ENCODE assay signal across 19 cellular contexts in the genomic region with DNA sequence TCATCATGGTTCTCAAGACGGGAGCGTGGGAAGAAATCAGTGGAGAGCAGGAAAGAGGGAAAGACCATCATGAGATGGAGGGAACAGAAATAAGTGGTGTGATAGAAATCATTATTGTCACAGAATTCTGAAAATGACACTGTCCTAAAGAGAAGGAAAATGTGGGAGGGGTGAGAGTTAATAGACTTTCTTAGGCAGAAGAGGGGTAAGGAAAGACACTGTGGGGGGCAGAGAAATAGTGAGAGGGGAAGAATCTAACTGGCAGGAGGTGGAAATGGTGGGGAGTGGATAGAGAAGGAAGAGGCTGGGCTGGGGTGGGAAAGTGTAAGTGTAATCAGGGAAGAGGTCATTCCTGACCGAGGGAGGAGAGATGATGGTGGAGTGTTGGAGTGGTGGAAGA. TPM values are rescaled to one million over a fixed set of nuclear protein-coding genes. Genes with fewer than 3 reads are reported as not detected.
A peak's percentile ranks its signal among the peaks of the same experiment; 100 is the strongest.
DNase-seq lines count a peak whose midpoint lies in the region; ATAC-seq and TF ChIP-seq lines count a peak whose summit lies in the region.
"Had no signal": no experiment of that assay in that cellular context is flagged by ENCODE, and none has a peak within 500 bp of the region (broad histone marks: within the 10 kb centered on the region; RNA-seq: fewer than 3 reads in every experiment).

No MANE protein-coding gene starts in this region.

- H3K27me3 Mint-ChIP-seq in activated naive CD4-positive, alpha-beta T cell treated with anti-CD3 and anti-CD28 coated beads, Interleukin-2, amount 50 U/mL, for 24 hours = no peaks in the 10 kb centered on the region
- H3K27me3 Mint-ChIP-seq in activated naive CD8-positive, alpha-beta T cell = no peaks in the 10 kb centered on the region
- H3K27me3 Mint-ChIP-seq in naive thymus-derived CD8-positive, alpha-beta T cell = no peaks in the 10 kb centered on the region

- no peaks in the 10 kb centered on the region for H3K36me3 Mint-ChIP-seq in activated naive CD4-positive, alpha-beta T cell treated with anti-CD3 and anti-CD28 coated beads, Interleukin-2, amount 50 U/mL, for 24 hours
- no peaks in the 10 kb centered on the region for H3K36me3 Mint-ChIP-seq in activated naive CD8-positive, alpha-beta T cell
- peaks cover 0 to 6% (median 0%) of the 10 kb centered on the region in 3 donors for H3K36me3 Mint-ChIP-seq in naive thymus-derived CD8-positive, alpha-beta T cell

- H3K9me3 Mint-ChIP-seq in activated naive CD4-positive, alpha-beta T cell treated with anti-CD3 and anti-CD28 coated beads, Interleukin-2, amount 50 U/mL, for 24 hours = no peaks in the 10 kb centered on the region
- H3K9me3 Mint-ChIP-seq in activated naive CD8-positive, alpha-beta T cell (ENCODE audit: low read depth) = no peaks in the 10 kb centered on the region
- H3K9me3 Mint-ChIP-seq in naive thymus-derived CD8-positive, alpha-beta T cell = no peaks in the 10 kb centered on the region

- no peak overlapping the region for H3K4me3 ChIP-seq in tibial artery
- H3K4me3 ChIP-seq in WERI-Rb-1 (ENCODE audit: low read depth, low read length) = no peak overlapping the region
- H3K4me3 ChIP-seq: cardiac muscle cell, gastrocnemius medialis, SK-N-MC, smooth muscle cell had no signal

- no peaks in the 10 kb centered on the region for H3K27me3 ChIP-seq in tibial artery
- no peaks in the 10 kb centered on the region for H3K27me3 ChIP-seq in WERI-Rb-1 (ENCODE audit: insufficient read depth, low read depth, severe bottlenecking)
- H3K27me3 ChIP-seq: cardiac muscle cell, gastrocnemius medialis had no signal

- intact Hi-C loops in tibial artery (cut with DNase I; ENCODE audit: low total_unique reads) = no loop called here

- peaks cover 22% of the 10 kb centered on the region for H3K4me1 Mint-ChIP-seq in activated naive CD4-positive, alpha-beta T cell treated with anti-CD3 and anti-CD28 coated beads, Interleukin-2, amount 50 U/mL, for 24 hours
- peaks cover 36% of the 10 kb centered on the region for H3K4me1 Mint-ChIP-seq in activated naive CD8-positive, alpha-beta T cell (ENCODE audit: low read depth)
- H3K4me1 Mint-ChIP-seq in naive thymus-derived CD8-positive, alpha-beta T cell = peaks cover 19 to 55% (median 45%) of the 10 kb centered on the region in 4 donors

- TF ChIP-seq CTCF in tibial artery (IDR thresholded peaks at IDR 0.05) = no peak
- no peak for TF ChIP-seq CTCF in WERI-Rb-1 (IDR thresholded peaks at IDR 0.05; ENCODE audit: low read depth, low read length)

- H3K4me1 ChIP-seq in tibial artery = peaks cover 0 to 31% (median 14%) of the 10 kb centered on the region in 4 donors

- H3K27ac Mint-ChIP-seq in activated naive CD4-positive, alpha-beta T cell treated with anti-CD3 and anti-CD28 coated beads, Interleukin-2, amount 50 U/mL, for 24 hours = peak overlapping the region; percentile 73
- H3K27ac Mint-ChIP-seq in activated naive CD8-positive, alpha-beta T cell = peak overlapping the region; percentile 70
- peak overlapping the region in 9 of 10 donors; percentile 29 to 90 (median 79) for H3K27ac Mint-ChIP-seq in naive thymus-derived CD8-positive, alpha-beta T cell

- H3K36me3 ChIP-seq in tibial artery = no peaks in the 10 kb centered on the region
- H3K36me3 ChIP-seq in WERI-Rb-1 = peaks cover 6% of the 10 kb centered on the region; the same call in 1 of the 2 replicates
- H3K36me3 ChIP-seq: cardiac muscle cell had no signal

- no peak for DNase-seq in activated naive CD4-positive, alpha-beta T cell treated with Interleukin-2 at 50 U/mL for 16 hours
- DNase-seq in naive thymus-derived CD8-positive, alpha-beta T cell = no peak
- DNase-seq in tibial artery (no peak), WERI-Rb-1 (no peak), cerebellar nuclear complex (lab: John Stamatoyannopoulos, UW) (no peak)
- DNase-seq: activated CD4-positive, alpha-beta T cell treated with anti-CD3 and anti-CD28 coated beads for 48 hours; DND-41; gastrocnemius medialis; mesenchymal stem cell; NCI-H1930; stimulated activated CD4-positive, alpha-beta T cell treated with anti-CD3 and anti-CD28 coated beads, Interleukin-4, amount 100 ng/mL, for 24 hours had no signal

- H3K27ac ChIP-seq in tibial artery = no peak overlapping the region
- no peak overlapping the region for H3K27ac ChIP-seq in WERI-Rb-1
- H3K27ac ChIP-seq: cardiac muscle cell, gastrocnemius medialis, KMS-11, SK-N-MC had no signal

- H3K9me3 ChIP-seq in tibial artery (no peaks in the 10 kb centered on the region), WERI-Rb-1 (ENCODE audit: severe bottlenecking) (no peaks in the 10 kb centered on the region)
- H3K9me3 ChIP-seq: gastrocnemius medialis had no signal

- POLR2A ChIA-PET in naive thymus-derived CD8-positive, alpha-beta T cell (lab: Charles Lee) = interaction anchor here (0.5 kb wide), 1 partner anchor 21 kb away, joined by 6 read pairs; no protein-coding TSS in a partner anchor

- peak overlapping the region; percentile 1 for H3K4me3 Mint-ChIP-seq in activated naive CD4-positive, alpha-beta T cell treated with anti-CD3 and anti-CD28 coated beads, Interleukin-2, amount 50 U/mL, for 24 hours
- H3K4me3 Mint-ChIP-seq in activated naive CD8-positive, alpha-beta T cell = peak overlapping the region; percentile 77
- H3K4me3 Mint-ChIP-seq in naive thymus-derived CD8-positive, alpha-beta T cell = peak overlapping the region; percentile 37 to 89 (median 62)

- ATAC-seq in naive thymus-derived CD8-positive, alpha-beta T cell = no peak
- ATAC-seq in HG03565 (IDR thresholded peaks at IDR 0.05; ENCODE audit: unreplicated experiment) = no peak
- ATAC-seq: esophagus mucosa, gastrocnemius medialis had no signal

RNA-seq across cellular contexts. Expression of a gene that starts 3.2 kb away (rescaled TPM):
- 1 to 10 TPM; 2.5 to 2.7 TPM for total RNA-seq in naive thymus-derived CD8-positive, alpha-beta T cell
- polyA plus RNA-seq in naive thymus-derived CD8-positive, alpha-beta T cell = 1 to 10 TPM in 2 of 3 donors, under 1 TPM in 1; 0.68 to 2.3 (median 1.7) TPM

RNA-seq across cellular contexts. Expression of a gene that starts 3.5 kb away (rescaled TPM):
- 10 to 100 TPM; 38.2 to 39.0 TPM for total RNA-seq in naive thymus-derived CD8-positive, alpha-beta T cell
- 10 to 100 TPM; 16.8 to 34.6 (median 33.7) TPM for polyA plus RNA-seq in naive thymus-derived CD8-positive, alpha-beta T cell

RNA-seq across cellular contexts. Expression of a gene that starts 17.1 kb away (rescaled TPM):
- total RNA-seq in naive thymus-derived CD8-positive, alpha-beta T cell = 10 to 100 TPM; 14.9 to 15.7 TPM
- polyA plus RNA-seq in naive thymus-derived CD8-positive, alpha-beta T cell = 1 to 10 TPM in 1 of 3 donors, under 1 TPM in 2; 0.37 to 1.1 (median 0.82) TPM

RNA-seq across cellular contexts. Expression of a gene that starts 17.6 kb away (rescaled TPM):
- 10 to 100 TPM; 17.1 to 17.8 TPM for total RNA-seq in naive thymus-derived CD8-positive, alpha-beta T cell
- 10 to 100 TPM in 1 of 3 donors, 1 to 10 TPM in 2; 6.2 to 10.4 (median 9.3) TPM for polyA plus RNA-seq in naive thymus-derived CD8-positive, alpha-beta T cell

RNA-seq across cellular contexts. Expression of a gene that starts 33.1 kb away (rescaled TPM):
- total RNA-seq in naive thymus-derived CD8-positive, alpha-beta T cell = 1 to 10 TPM; 1.4 TPM
- under 1 TPM in 2 of 3 donors, not detected in 1; 0.08 to 0.94 TPM for polyA plus RNA-seq in naive thymus-derived CD8-positive, alpha-beta T cell
- polyA plus RNA-seq: smooth muscle cell had no signal

Comparison
In these comparisons a context has a peak if more than half of its experiments do, and no peak if none do; other contexts are left out.
1. H3K4me3 Mint-ChIP-seq: peak in every context shown above with its lines; median percentile 77 in activated naive CD8-positive, alpha-beta T cell; 62 in naive thymus-derived CD8-positive, alpha-beta T cell; 1 in activated naive CD4-positive, alpha-beta T cell treated with anti-CD3 and anti-CD28 coated beads, Interleukin-2, amount 50 U/mL, for 24 hours.